In genomic region chr17:82320140-82320840, GRCh38 we compare ENCODE assay signal across 1 cellular context.
TF ChIP-seq lines count a peak whose summit lies in the region.

No MANE protein-coding gene starts in this region.

TF ChIP-seq in SK-N-SH, 30 proteins besides CTCF, POLR2A, EP300 and RAD21:
- TF ChIP-seq REST (IDR thresholded peaks at IDR 0.05; ENCODE audit: low read depth, low read length) (no peak), MEF2A (IDR thresholded peaks at IDR 0.05; ENCODE audit: borderline replicate concordance, low read depth) (no peak), CHD2 (IDR thresholded peaks at IDR 0.05; ENCODE audit: low read length, partially characterized antibody) (no peak)
- TF ChIP-seq, protein P1, sequence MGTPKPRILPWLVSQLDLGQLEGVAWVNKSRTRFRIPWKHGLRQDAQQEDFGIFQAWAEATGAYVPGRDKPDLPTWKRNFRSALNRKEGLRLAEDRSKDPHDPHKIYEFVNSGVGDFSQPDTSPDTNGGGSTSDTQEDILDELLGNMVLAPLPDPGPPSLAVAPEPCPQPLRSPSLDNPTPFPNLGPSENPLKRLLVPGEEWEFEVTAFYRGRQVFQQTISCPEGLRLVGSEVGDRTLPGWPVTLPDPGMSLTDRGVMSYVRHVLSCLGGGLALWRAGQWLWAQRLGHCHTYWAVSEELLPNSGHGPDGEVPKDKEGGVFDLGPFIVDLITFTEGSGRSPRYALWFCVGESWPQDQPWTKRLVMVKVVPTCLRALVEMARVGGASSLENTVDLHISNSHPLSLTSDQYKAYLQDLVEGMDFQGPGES (IDR thresholded peaks at IDR 0.05; ENCODE audit: low read depth, low read length), result no peak
